Comparison of ENCODE assay signal across 1 cellular context in the genomic region with DNA sequence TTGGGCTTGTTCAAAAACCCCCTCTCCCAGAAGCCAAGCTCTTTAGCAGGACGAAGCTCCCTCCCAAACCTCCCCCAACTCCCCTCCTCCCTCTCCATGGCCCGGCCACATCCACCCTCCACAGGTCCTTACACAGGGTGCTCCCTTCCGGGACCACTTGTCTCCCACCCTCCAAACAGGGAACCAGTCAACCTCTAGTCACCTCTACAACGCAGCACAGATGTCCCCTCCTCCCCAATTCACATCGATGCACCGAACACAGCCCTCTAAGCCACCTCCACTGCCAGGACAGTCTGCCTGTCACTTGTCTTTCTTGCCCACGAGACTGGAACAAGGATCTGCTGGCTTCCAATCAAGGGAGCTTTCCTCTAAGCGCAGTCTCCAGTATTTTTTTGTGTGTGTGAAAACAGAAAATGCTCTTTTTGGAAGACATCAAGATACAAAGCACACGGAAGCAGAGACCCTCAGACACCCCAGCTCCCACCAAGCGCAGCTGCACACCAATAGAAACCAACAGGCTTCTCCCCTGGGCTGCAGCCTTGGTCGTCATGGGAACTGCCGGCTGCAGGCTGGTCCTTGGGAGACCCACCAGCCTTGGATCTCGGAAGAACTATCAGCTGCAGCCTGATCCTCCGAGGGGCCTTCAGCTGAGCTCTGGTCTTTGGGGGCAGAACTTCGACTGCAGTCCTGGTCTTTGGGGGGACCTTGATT.
TF ChIP-seq lines count a peak whose summit lies in the region.

No MANE protein-coding gene starts in this region.

TF ChIP-seq in IMR-90, 13 proteins besides CTCF, POLR2A, EP300 and RAD21 (continued from another document):
- TF ChIP-seq, protein P1, sequence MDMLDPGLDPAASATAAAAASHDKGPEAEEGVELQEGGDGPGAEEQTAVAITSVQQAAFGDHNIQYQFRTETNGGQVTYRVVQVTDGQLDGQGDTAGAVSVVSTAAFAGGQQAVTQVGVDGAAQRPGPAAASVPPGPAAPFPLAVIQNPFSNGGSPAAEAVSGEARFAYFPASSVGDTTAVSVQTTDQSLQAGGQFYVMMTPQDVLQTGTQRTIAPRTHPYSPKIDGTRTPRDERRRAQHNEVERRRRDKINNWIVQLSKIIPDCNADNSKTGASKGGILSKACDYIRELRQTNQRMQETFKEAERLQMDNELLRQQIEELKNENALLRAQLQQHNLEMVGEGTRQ (IDR thresholded peaks at IDR 0.05; ENCODE audit: low read depth, low read length) = no peak
- no peak for TF ChIP-seq MAZ (IDR thresholded peaks at IDR 0.05; ENCODE audit: borderline replicate concordance, low read depth, low read length)
- TF ChIP-seq RFX5 (IDR thresholded peaks at IDR 0.05; ENCODE audit: low read depth, low read length) = no peak
- TF ChIP-seq NFE2L2 (IDR thresholded peaks at IDR 0.05; ENCODE audit: low read depth, low read length) = no peak
- TF ChIP-seq BHLHE40 (IDR thresholded peaks at IDR 0.05; ENCODE audit: low read depth, low read length) = no peak
- no peak for TF ChIP-seq CHD1 (IDR thresholded peaks at IDR 0.05; ENCODE audit: low read depth, low read length)
- TF ChIP-seq, protein P2, sequence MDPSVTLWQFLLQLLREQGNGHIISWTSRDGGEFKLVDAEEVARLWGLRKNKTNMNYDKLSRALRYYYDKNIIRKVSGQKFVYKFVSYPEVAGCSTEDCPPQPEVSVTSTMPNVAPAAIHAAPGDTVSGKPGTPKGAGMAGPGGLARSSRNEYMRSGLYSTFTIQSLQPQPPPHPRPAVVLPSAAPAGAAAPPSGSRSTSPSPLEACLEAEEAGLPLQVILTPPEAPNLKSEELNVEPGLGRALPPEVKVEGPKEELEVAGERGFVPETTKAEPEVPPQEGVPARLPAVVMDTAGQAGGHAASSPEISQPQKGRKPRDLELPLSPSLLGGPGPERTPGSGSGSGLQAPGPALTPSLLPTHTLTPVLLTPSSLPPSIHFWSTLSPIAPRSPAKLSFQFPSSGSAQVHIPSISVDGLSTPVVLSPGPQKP (IDR thresholded peaks at IDR 0.05; ENCODE audit: borderline replicate concordance, low read depth, low read length) = no peak
- no peak for TF ChIP-seq RCOR1 (IDR thresholded peaks at IDR 0.05; ENCODE audit: insufficient replicate concordance, low read length)
- TF ChIP-seq FOS (IDR thresholded peaks at IDR 0.05; ENCODE audit: low read depth, low read length) = no peak
- TF ChIP-seq MXI1 (IDR thresholded peaks at IDR 0.05; ENCODE audit: borderline replicate concordance, low read depth, low read length) = no peak
- TF ChIP-seq CEBPB (IDR thresholded peaks at IDR 0.05; ENCODE audit: low read depth, low read length) = no peak
